ENCODE assay signal across 8 cellular contexts in genomic region chr7:24756989-24757798, GRCh38. TPM values are rescaled to one million over a fixed set of nuclear protein-coding genes. Genes with fewer than 3 reads are reported as not detected.
DNase-seq lines count a peak whose midpoint lies in the region; ATAC-seq, FAIRE-seq and TF ChIP-seq lines count a peak whose summit lies in the region.

GSDME (minus strand) TSS chr7:24757464; CDS start chr7:24749774, 7,690 bp downstream.

- no peak for TF ChIP-seq EP300 in K562 (IDR thresholded peaks at IDR 0.05; ENCODE audit: low read length)

- H3K4me3 ChIP-seq in BLaER1 (peak within 1 kb of the TSS; percentile 80), K562 (peak within 1 kb of the TSS; percentile 39)

- no peak for TF ChIP-seq RAD21 in K562 (CRISPR knock-in tag; conservative IDR thresholded peaks at IDR 0.05 in 1 of 2, IDR thresholded peaks at IDR 0.05 in 1 of 2)

- POLR2A ChIA-PET in K562 (lab: Yijun Ruan, JAX) = interaction anchor here (0.7 to 1.8 kb wide), 5 partner anchors 10 to 368 kb away, joined by 3 to 6 read pairs (median 3); partner anchors contain the start of gene CYCS

- H3K9me3 ChIP-seq in BLaER1 (no peaks in the 10 kb centered on the region), K562 (replicated peaks; ENCODE audit: control insufficient read depth, insufficient read depth, low read depth, low read length) (no peaks in the 10 kb centered on the region)

- no peak for TF ChIP-seq CTCF in K562 (IDR thresholded peaks at IDR 0.05 in 2 of 3, conservative IDR thresholded peaks at IDR 0.05 in 1 of 3; ENCODE audit: insufficient read depth in 2 of 3, low read depth in 1 of 3, low read length in 3 of 3)

- H3K4me1 ChIP-seq in BLaER1 (peaks cover 8% of the 10 kb centered on the region), K562 (replicated peaks in 1 of 2; ENCODE audit: control insufficient read depth in 2 of 2, insufficient read depth in 2 of 2, low read length in 2 of 2) (peaks cover 0 to 14% of the 10 kb centered on the region in 2 experiments; a peak in 2 of 5 replicates)

- WGBS in K562 (ENCODE audit: insufficient coverage, low coverage, missing lambda C conversion rate) = 3% methylated on average over 47 of the region's 89 CpGs

- H3K27ac ChIP-seq in BLaER1 (no peak within 1 kb of the TSS), K562 (ENCODE audit: extremely low read depth, low read depth, low read length) (no peak within 1 kb of the TSS)

- TF ChIP-seq POLR2A in K562 (conservative IDR thresholded peaks at IDR 0.05) = no peak

- in situ Hi-C loops in SK-MEL-5 (cut with HindIII; ENCODE audit: low pct_unique_long_range_greater_than_20kb, low sequenced_read_pairs) = no loop called here
- in situ Hi-C loops in K562 (cut with MboI) = no loop called here

- H3K4me2 ChIP-seq in BLaER1 = peak within 1 kb of the TSS; percentile 90
- peak within 1 kb of the TSS; percentile 41 for H3K4me2 ChIP-seq in K562 (ENCODE audit: insufficient read depth, low read length)

- H4K20me1 ChIP-seq in BLaER1 (no peaks in the 10 kb centered on the region), K562 (replicated peaks; ENCODE audit: control insufficient read depth, insufficient read depth, low read length) (no peaks in the 10 kb centered on the region)

- H3K36me3 ChIP-seq in BLaER1 (no peaks in the 10 kb centered on the region), K562 (ENCODE audit: control insufficient read depth, insufficient read depth, low read length) (no peaks in the 10 kb centered on the region)

- no TSS peak for BruUV-seq in K562 (replicated peaks; lab: Mats Ljungman, UMichigan)

- intact Hi-C loops in K562 (cut with micrococcal nuclease) = no loop called here

- H3K79me2 ChIP-seq in K562 (ENCODE audit: control insufficient read depth, insufficient read depth, low read length) = no peaks in the 10 kb centered on the region

- peak within 1 kb of the TSS; percentile 43; the same call in 1 of the 2 replicates for H3K9ac ChIP-seq in BLaER1
- peak within 1 kb of the TSS in 1 of 2 experiments; percentile 36; a peak in 2 of 4 replicates for H3K9ac ChIP-seq in K562 (ENCODE audit: insufficient read depth in 1 of 2, low read depth in 2 of 2, low read length in 2 of 2)

- peaks cover 47% of the 10 kb centered on the region for H3K27me3 ChIP-seq in BLaER1
- peaks cover 22 to 42% of the 10 kb centered on the region in 2 experiments for H3K27me3 ChIP-seq in K562 (ENCODE audit: control insufficient read depth in 2 of 2, insufficient read depth in 2 of 2, low read length in 2 of 2)

- peak; percentile 69 for DNase-seq in SK-MEL-5 (ENCODE audit: low read depth, low spot score)
- peak; percentile 24 to 60 (median 48) for DNase-seq in K562 (ENCODE audit: extremely low read depth in 1 of 4, low spot score in 3 of 4)
- DNase-seq in hypothalamus (lab: John Stamatoyannopoulos, UW) = peak in 47 of 51 donors; percentile 16 to 86 (median 63)
- peak; percentile 54 for DNase-seq in putamen (ENCODE audit: low spot score)

- H3K9me1 ChIP-seq in K562 (ENCODE audit: control insufficient read depth, insufficient read depth, low read length) = no peaks in the 10 kb centered on the region

- CTCF ChIA-PET in K562 (lab: Yijun Ruan, JAX; ENCODE audit: low intra/inter-chr PET ratio) = no interaction called here

- FAIRE-seq in K562 (lab: Jason Lieb, UNC) = no peak

- H2AFZ ChIP-seq in K562 (ENCODE audit: low read depth, low read length) = peak within 1 kb of the TSS; percentile 40

- ATAC-seq in GM19025 (IDR thresholded peaks at IDR 0.05; ENCODE audit: low read depth, unreplicated experiment) (peak; percentile 66), HG03108 (IDR thresholded peaks at IDR 0.05; ENCODE audit: unreplicated experiment) (peak; percentile 51), K562 (peak; percentile 88), HG02970 (IDR thresholded peaks at IDR 0.05; ENCODE audit: low FRiP score, unreplicated experiment) (no peak)

TF ChIP-seq in K562, 482 proteins besides CTCF, POLR2A, EP300 and RAD21 (continues in another document):
- TF ChIP-seq RBFOX2 (IDR thresholded peaks at IDR 0.05; ENCODE audit: low read depth, low read length) (peak; percentile 48), TFAP4 (CRISPR knock-in tag; IDR thresholded peaks at IDR 0.05; ENCODE audit: borderline replicate concordance) (peak; percentile 14; the same call in 1 of the 2 replicates), ZNF740 (CRISPR knock-in tag; IDR thresholded peaks at IDR 0.05) (peak; percentile 73), ZNF740 (tag; IDR thresholded peaks at IDR 0.05) (no peak), ZBTB7A (IDR thresholded peaks at IDR 0.05; ENCODE audit: borderline replicate concordance, control insufficient read depth, low read depth, low read length) (0 out of 2 replicates have a peak, but pooled peaks have one; percentile 14), ZBTB17 (CRISPR knock-in tag; IDR thresholded peaks at IDR 0.05) (peak; percentile 59; the same call in 1 of the 2 replicates), THRA (IDR thresholded peaks at IDR 0.05) (no peak), ZFX (CRISPR knock-in tag; IDR thresholded peaks at IDR 0.05) (peak; percentile 59; the same call in 1 of the 2 replicates), CC2D1A (IDR thresholded peaks at IDR 0.05) (no peak), NRF1 (conservative IDR thresholded peaks at IDR 0.05 in 1 of 2, IDR thresholded peaks at IDR 0.05 in 1 of 2) (peak; percentile 74 to 79; a peak in 3 of 4 replicates), CTBP1 (IDR thresholded peaks at IDR 0.05; ENCODE audit: borderline replicate concordance) (peak; percentile 24; the same call in 1 of the 2 replicates), POLR2AphosphoS2 (IDR thresholded peaks at IDR 0.05; ENCODE audit: low read length) (no peak), PHF8 (IDR thresholded peaks at IDR 0.05; ENCODE audit: borderline replicate concordance, low read length) (peak; percentile 19; the same call in 1 of the 2 replicates), HMGN3 (IDR thresholded peaks at IDR 0.05; ENCODE audit: borderline replicate concordance, extremely low read depth, insufficient read length, low read depth, low read length) (peak; percentile 45)
- TF ChIP-seq, protein P1, sequence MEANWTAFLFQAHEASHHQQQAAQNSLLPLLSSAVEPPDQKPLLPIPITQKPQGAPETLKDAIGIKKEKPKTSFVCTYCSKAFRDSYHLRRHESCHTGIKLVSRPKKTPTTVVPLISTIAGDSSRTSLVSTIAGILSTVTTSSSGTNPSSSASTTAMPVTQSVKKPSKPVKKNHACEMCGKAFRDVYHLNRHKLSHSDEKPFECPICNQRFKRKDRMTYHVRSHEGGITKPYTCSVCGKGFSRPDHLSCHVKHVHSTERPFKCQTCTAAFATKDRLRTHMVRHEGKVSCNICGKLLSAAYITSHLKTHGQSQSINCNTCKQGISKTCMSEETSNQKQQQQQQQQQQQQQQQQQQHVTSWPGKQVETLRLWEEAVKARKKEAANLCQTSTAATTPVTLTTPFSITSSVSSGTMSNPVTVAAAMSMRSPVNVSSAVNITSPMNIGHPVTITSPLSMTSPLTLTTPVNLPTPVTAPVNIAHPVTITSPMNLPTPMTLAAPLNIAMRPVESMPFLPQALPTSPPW (CRISPR knock-in tag; IDR thresholded peaks at IDR 0.05) = peak; percentile 55

RNA-seq across cellular contexts. Expression of gene GSDME, which starts in this region (rescaled TPM):
- 37.2 and 47.7 TPM in 2 replicates for total RNA-seq in SK-MEL-5 (2014; rRNA removed; shearing (Covaris generic))
- 44.4 and 48.7 TPM in 2 replicates for polyA plus RNA-seq in SK-MEL-5 (2015; cell fraction: cytosol; rRNA removed)
- 62.2 and 93.4 TPM in 2 replicates for polyA plus RNA-seq in SK-MEL-5 (2015; cell fraction: nucleus; rRNA removed)
- 5.0 and 5.6 TPM in 2 replicates for total RNA-seq in K562 (2011; cell fraction: chromatin; rRNA removed; ENCODE audit: low replicate concordance)
- 2.1 and 2.7 TPM in 2 replicates for total RNA-seq in K562 (2011; cell fraction: nucleolus; rRNA removed)
- total RNA-seq in K562 (2011; cell fraction: nucleoplasm; rRNA removed) = 3.8 and 4.4 TPM in 2 replicates
- total RNA-seq in K562 (2014; rRNA removed) (1.2 and 1.3 TPM in 2 replicates), K562 (2014; rRNA removed; fragmentation: Illumina TruSeq; extraction: Trizol) (0.55 and 0.61 TPM in 2 replicates), K562 (2015; rRNA removed; fragmentation: Illumina TruSeq; extraction: Trizol) (0.45 and 0.62 TPM in 2 replicates), K562 (2021) (0.67 and 1.1 TPM in 2 replicates)
- polyA plus RNA-seq in K562 (2011; rRNA removed) (1.9 and 16.7 TPM in 2 replicates), K562 (2014; fragmentation: Illumina TruSeq; extraction: Trizol) (0.42 and 0.84 TPM in 2 replicates), K562 (2014; fragmentation: Nextera tagmentation; extraction: Ambion mirVana) (under 1 TPM; 0.37 to 0.43 TPM), K562 (2014; rRNA removed) (1.3 and 2.1 TPM in 2 replicates)
- 0.70 and 11.1 TPM in 2 replicates for polyA plus RNA-seq in K562 (2011; cell fraction: cytosol; rRNA removed)
- polyA plus RNA-seq in K562 (2011; cell fraction: nucleus; rRNA removed) = 3.9 and 38.2 TPM in 2 replicates
- 3.9 and 12.2 TPM in 2 replicates for polyA plus RNA-seq in K562 (2012)
- polyA minus RNA-seq in K562 (2011; rRNA and poly(A)+ RNA removed) = 2.2 and 24.2 TPM in 2 replicates
- polyA minus RNA-seq in K562 (2011; cell fraction: cytosol; rRNA and poly(A)+ RNA removed) = 0.95 and 7.7 TPM in 2 replicates
- polyA minus RNA-seq in K562 (2011; cell fraction: nucleus; rRNA and poly(A)+ RNA removed) = 1.3 and 25.1 TPM in 2 replicates
